In the genomic region with DNA sequence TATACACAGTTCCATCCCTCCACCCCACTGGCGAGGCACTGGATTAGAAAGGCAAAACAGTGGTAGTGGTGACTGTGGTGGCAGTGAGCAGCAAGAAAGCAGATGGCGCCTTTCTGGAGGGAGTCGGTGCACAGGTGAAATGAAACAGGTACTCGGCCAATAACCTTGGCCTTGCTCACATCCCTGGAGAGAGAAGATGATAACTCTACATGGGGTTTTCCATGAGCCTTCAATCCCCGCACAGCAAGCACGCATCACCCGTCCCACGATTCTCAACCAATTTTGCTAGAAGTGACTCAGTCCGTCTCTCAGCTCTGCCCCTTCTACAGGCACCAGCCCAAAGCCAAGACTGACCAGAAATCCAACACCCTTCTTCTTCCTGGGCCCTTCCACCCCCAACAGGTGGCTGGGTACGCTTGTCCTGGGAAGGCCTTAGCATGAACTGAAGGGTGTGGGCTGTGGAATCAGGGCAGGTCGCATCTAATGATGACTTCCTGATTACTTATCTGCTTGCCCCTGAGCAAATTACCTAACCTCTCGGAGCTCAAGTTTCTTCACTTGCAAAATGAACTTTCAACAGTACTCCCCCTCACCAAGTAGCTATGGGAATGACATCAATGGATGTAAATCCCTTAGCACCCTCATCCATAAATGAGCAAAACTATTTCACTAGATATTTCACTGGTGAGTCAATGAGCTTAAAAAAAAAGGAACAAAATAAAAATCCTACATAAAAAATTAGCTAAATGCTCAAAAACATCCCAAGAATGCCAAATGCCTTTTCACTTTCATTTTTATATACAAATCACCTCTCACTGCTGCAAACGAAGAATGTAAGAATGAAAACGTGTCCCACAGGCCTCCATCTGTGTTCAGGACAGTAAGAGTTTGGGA, we compare ENCODE assay signal across 9 cellular contexts. TPM values are rescaled to one million over a fixed set of nuclear protein-coding genes. Genes with fewer than 3 reads are reported as not detected.
A peak's percentile ranks its signal among the peaks of the same experiment; 100 is the strongest.
DNase-seq lines count a peak whose midpoint lies in the region; ATAC-seq and TF ChIP-seq lines count a peak whose summit lies in the region.
"Had no signal": no experiment of that assay in that cellular context is flagged by ENCODE, and none has a peak within 500 bp of the region (broad histone marks: within the 10 kb centered on the region; RNA-seq: fewer than 3 reads in every experiment).

No MANE protein-coding gene starts in this region.

- no peak for TF ChIP-seq CTCF in foreskin fibroblast (IDR thresholded peaks at IDR 0.05; ENCODE audit: low read depth, low read length)

- H3K27me3 Mint-ChIP-seq in activated CD4-positive, alpha-beta T cell treated with anti-CD3 and anti-CD28 coated beads, Interleukin-2, amount 10 ng/mL, durations not matched to agents 24 days and 14 days, result no peaks in the 10 kb centered on the region
- H3K27me3 Mint-ChIP-seq in activated CD8-positive, alpha-beta T cell treated with anti-CD3 and anti-CD28 coated beads, Interleukin-2, amount 10 ng/mL, durations not matched to agents 7 days and 5 days (ENCODE audit: low read depth), result no peaks in the 10 kb centered on the region
- H3K27me3 Mint-ChIP-seq: brain had no signal

- peak overlapping the region; percentile 96 for H3K27ac Mint-ChIP-seq in activated CD4-positive, alpha-beta T cell treated with anti-CD3 and anti-CD28 coated beads, Interleukin-2, amount 10 ng/mL, durations not matched to agents 24 days and 14 days
- H3K27ac Mint-ChIP-seq in activated CD8-positive, alpha-beta T cell treated with anti-CD3 and anti-CD28 coated beads, Interleukin-2, amount 10 ng/mL, durations not matched to agents 7 days and 5 days, result peak overlapping the region; percentile 93

- peak overlapping the region; percentile 87 for H3K4me3 Mint-ChIP-seq in activated CD4-positive, alpha-beta T cell treated with anti-CD3 and anti-CD28 coated beads, Interleukin-2, amount 10 ng/mL, durations not matched to agents 24 days and 14 days
- peak overlapping the region; percentile 78 for H3K4me3 Mint-ChIP-seq in activated CD8-positive, alpha-beta T cell treated with anti-CD3 and anti-CD28 coated beads, Interleukin-2, amount 10 ng/mL, durations not matched to agents 7 days and 5 days
- H3K4me3 Mint-ChIP-seq: brain had no signal

- POLR2A ChIA-PET in activated CD8-positive, alpha-beta T cell treated with anti-CD3 and anti-CD28 coated beads, Interleukin-2, amount 10 ng/mL, durations not matched to agents 7 days and 5 days (lab: Charles Lee), result interaction anchor here (0.6 to 9.6 kb wide), 6 partner anchors 9 to 52 kb away, joined by 3 to 135 read pairs (median 6); a partner anchor contains a TSS
- POLR2A ChIA-PET in HEK293T (lab: Yijun Ruan, JAX), result no interaction called here

- no peaks in the 10 kb centered on the region for H3K9me3 Mint-ChIP-seq in activated CD4-positive, alpha-beta T cell treated with anti-CD3 and anti-CD28 coated beads, Interleukin-2, amount 10 ng/mL, durations not matched to agents 24 days and 14 days
- no peaks in the 10 kb centered on the region for H3K9me3 Mint-ChIP-seq in activated CD8-positive, alpha-beta T cell treated with anti-CD3 and anti-CD28 coated beads, Interleukin-2, amount 10 ng/mL, durations not matched to agents 7 days and 5 days (ENCODE audit: insufficient read depth)
- H3K9me3 Mint-ChIP-seq: brain had no signal

- peak overlapping the region; percentile 3 for H3K4me3 ChIP-seq in foreskin fibroblast (ENCODE audit: low read depth in 1 of 2, low read length in 2 of 2)

- peaks cover 75% of the 10 kb centered on the region for H3K4me1 Mint-ChIP-seq in activated CD4-positive, alpha-beta T cell treated with anti-CD3 and anti-CD28 coated beads, Interleukin-2, amount 10 ng/mL, durations not matched to agents 24 days and 14 days
- peaks cover 79% of the 10 kb centered on the region for H3K4me1 Mint-ChIP-seq in activated CD8-positive, alpha-beta T cell treated with anti-CD3 and anti-CD28 coated beads, Interleukin-2, amount 10 ng/mL, durations not matched to agents 7 days and 5 days (ENCODE audit: low read depth)

- ATAC-seq in HG03196 (IDR thresholded peaks at IDR 0.05; ENCODE audit: unreplicated experiment), result peak; percentile 23
- peak; percentile 52 for ATAC-seq in activated CD8-positive, alpha-beta T cell treated with anti-CD3 and anti-CD28 coated beads, Interleukin-2, amount 10 ng/mL, durations not matched to agents 7 days and 5 days

- peaks cover 45% of the 10 kb centered on the region for H3K36me3 Mint-ChIP-seq in activated CD4-positive, alpha-beta T cell treated with anti-CD3 and anti-CD28 coated beads, Interleukin-2, amount 10 ng/mL, durations not matched to agents 24 days and 14 days (ENCODE audit: low read depth)
- H3K36me3 Mint-ChIP-seq in activated CD8-positive, alpha-beta T cell treated with anti-CD3 and anti-CD28 coated beads, Interleukin-2, amount 10 ng/mL, durations not matched to agents 7 days and 5 days (ENCODE audit: low read depth), result peaks cover 57% of the 10 kb centered on the region

- peak; percentile 78 for DNase-seq in activated CD4-positive, alpha-beta T cell treated with anti-CD3 and anti-CD28 coated beads, Interleukin-2, amount 10 ng/mL, durations not matched to agents 24 days and 14 days
- no peak for DNase-seq in activated CD4-positive, alpha-beta T cell treated with anti-CD3 and anti-CD28 coated beads, Interleukin-2, amount 50 U/mL, for 4 hours
- DNase-seq in activated CD8-positive, alpha-beta T cell treated with anti-CD3 and anti-CD28 coated beads, Interleukin-2, amount 10 ng/mL, durations not matched to agents 7 days and 5 days, result no peak
- peak; percentile 89 to 90 for DNase-seq in foreskin fibroblast
- peak; percentile 52 for DNase-seq in stromal cell of bone marrow (ENCODE audit: low read depth)
- no peak for DNase-seq in mucosa of gallbladder (ENCODE audit: low spot score)
- DNase-seq in HEK293T (ENCODE audit: extremely low spot score), result no peak

- CTCF ChIA-PET in activated CD8-positive, alpha-beta T cell treated with anti-CD3 and anti-CD28 coated beads, Interleukin-2, amount 10 ng/mL, durations not matched to agents 7 days and 5 days (lab: Charles Lee), result interaction anchor here (0.7 to 4.9 kb wide), 12 partner anchors 8 to 60 kb away, joined by 3 to 69 read pairs (median 6); a partner anchor contains a TSS
- CTCF ChIA-PET in HEK293T (lab: Yijun Ruan, JAX), result interaction anchor here (0.7 kb wide), 1 partner anchor 16 kb away, joined by 3 read pairs; no protein-coding TSS in a partner anchor

- intact Hi-C loops in activated CD4-positive, alpha-beta T cell treated with anti-CD3 and anti-CD28 coated beads, Interleukin-2, amount 10 ng/mL, durations not matched to agents 24 days and 14 days (cut with micrococcal nuclease), result loop anchor here (1.0 kb wide), 1 partner anchor 19 kb away; no protein-coding TSS in a partner anchor

TF ChIP-seq in HEK293T, 16 proteins besides CTCF, POLR2A, EP300 and RAD21:
- TF ChIP-seq SP1 (IDR thresholded peaks at IDR 0.05) (no peak), TARDBP (IDR thresholded peaks at IDR 0.05) (no peak), ARNT (IDR thresholded peaks at IDR 0.05) (no peak), SUZ12 (IDR thresholded peaks at IDR 0.05) (no peak), FOXM1 (IDR thresholded peaks at IDR 0.05; ENCODE audit: borderline replicate concordance) (no peak), HDGF (IDR thresholded peaks at IDR 0.05; ENCODE audit: borderline replicate concordance) (no peak), LEF1 (IDR thresholded peaks at IDR 0.05; ENCODE audit: borderline replicate concordance) (no peak), NFRKB (IDR thresholded peaks at IDR 0.05) (no peak), FOXA1 (IDR thresholded peaks at IDR 0.05) (no peak), ELF4 (IDR thresholded peaks at IDR 0.05) (no peak), ZNF384 (IDR thresholded peaks at IDR 0.05) (no peak), CTBP1 (IDR thresholded peaks at IDR 0.05; ENCODE audit: borderline replicate concordance) (no peak)
- TF ChIP-seq, protein P1, sequence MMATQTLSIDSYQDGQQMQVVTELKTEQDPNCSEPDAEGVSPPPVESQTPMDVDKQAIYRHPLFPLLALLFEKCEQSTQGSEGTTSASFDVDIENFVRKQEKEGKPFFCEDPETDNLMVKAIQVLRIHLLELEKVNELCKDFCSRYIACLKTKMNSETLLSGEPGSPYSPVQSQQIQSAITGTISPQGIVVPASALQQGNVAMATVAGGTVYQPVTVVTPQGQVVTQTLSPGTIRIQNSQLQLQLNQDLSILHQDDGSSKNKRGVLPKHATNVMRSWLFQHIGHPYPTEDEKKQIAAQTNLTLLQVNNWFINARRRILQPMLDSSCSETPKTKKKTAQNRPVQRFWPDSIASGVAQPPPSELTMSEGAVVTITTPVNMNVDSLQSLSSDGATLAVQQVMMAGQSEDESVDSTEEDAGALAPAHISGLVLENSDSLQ (IDR thresholded peaks at IDR 0.05), result no peak

RNA-seq across cellular contexts. Expression of a gene that starts 18.0 kb away (rescaled TPM):
- 230 and 245 TPM in 2 replicates for total RNA-seq in activated CD4-positive, alpha-beta T cell treated with anti-CD3 and anti-CD28 coated beads, Interleukin-2, amount 10 ng/mL, durations not matched to agents 24 days and 14 days
- total RNA-seq in activated CD8-positive, alpha-beta T cell treated with anti-CD3 and anti-CD28 coated beads, Interleukin-2, amount 10 ng/mL, durations not matched to agents 7 days and 5 days, result 100 to 1,000 TPM; 206 to 209 TPM
- total RNA-seq in mucosa of gallbladder, result 88.4 TPM

Comparison
In these comparisons a context has a peak if more than half of its experiments do, and no peak if none do; other contexts are left out.
1. DNase-seq: peak in activated CD4-positive, alpha-beta T cell treated with anti-CD3 and anti-CD28 coated beads, Interleukin-2, amount 10 ng/mL, durations not matched to agents 24 days and 14 days (single experiment), foreskin fibroblast (2 of 2) and stromal cell of bone marrow (single experiment); none in activated CD4-positive, alpha-beta T cell treated with anti-CD3 and anti-CD28 coated beads, Interleukin-2, amount 50 U/mL, for 4 hours (0 of 2), activated CD8-positive, alpha-beta T cell treated with anti-CD3 and anti-CD28 coated beads, Interleukin-2, amount 10 ng/mL, durations not matched to agents 7 days and 5 days (single experiment), mucosa of gallbladder (single experiment) and HEK293T (single experiment).